ENCODE assay signal across 8 cellular contexts in genomic region chr3:172675371-172676193, GRCh38. TPM values are rescaled to one million over a fixed set of nuclear protein-coding genes. Genes with fewer than 3 reads are reported as not detected.
DNase-seq lines count a peak whose midpoint lies in the region; ATAC-seq, FAIRE-seq and TF ChIP-seq lines count a peak whose summit lies in the region.

No MANE protein-coding gene starts in this region.

- no peaks in the 10 kb centered on the region for H3K79me1 ChIP-seq in neuronal stem cell (ENCODE audit: low read depth, low read length)

- no peak overlapping the region for H2AK5ac ChIP-seq in neuronal stem cell (ENCODE audit: low read depth, low read length)

- H3K9ac ChIP-seq in HUES64 (ENCODE audit: low read depth, low read length) (no peak overlapping the region), endothelial cell of umbilical vein (replicated peaks; ENCODE audit: extremely low read depth, insufficient read depth, low read length) (peak overlapping the region; percentile 56), neuronal stem cell (ENCODE audit: low read depth, low read length, poor library complexity) (no peak overlapping the region)

- 49% methylated on average over 6 of the region's 7 CpGs for WGBS in HUES64
- WGBS in neuronal stem cell (ENCODE audit: extremely low coverage in 2 of 2, insufficient read length in 2 of 2, insufficient replicate concordance in 1 of 2), 2 donors: no CpG with 5 or more reads among the region's 7 CpGs

- H2BK12ac ChIP-seq in neuronal stem cell (ENCODE audit: low read length): no peak overlapping the region

- no peak overlapping the region for H4K91ac ChIP-seq in neuronal stem cell (ENCODE audit: low read depth, low read length, poor library complexity)

- H4K8ac ChIP-seq in neuronal stem cell (ENCODE audit: low read depth, low read length): no peak overlapping the region

- CTCF ChIA-PET in endothelial cell of umbilical vein (lab: Charles Lee): interaction anchor here (0.7 to 3.9 kb wide), 8 partner anchors 9 to 297 kb away, joined by 3 to 91 read pairs (median 8); partner anchors contain the start of genes ECT2 and NCEH1

- no peak overlapping the region for H2BK5ac ChIP-seq in neuronal stem cell (ENCODE audit: low read length)

- H3K27me3 ChIP-seq in HUES64 (ENCODE audit: insufficient read depth, low read length) (no peaks in the 10 kb centered on the region), endothelial cell of umbilical vein (ENCODE audit: control insufficient read depth in 2 of 2, insufficient read depth in 2 of 2, low read length in 2 of 2) (no peaks in the 10 kb centered on the region), neuronal stem cell (ENCODE audit: control insufficient read depth in 3 of 3, insufficient read depth in 3 of 3, low read depth in 1 of 3, low read length in 3 of 3) (no peaks in the 10 kb centered on the region)

- no peaks in the 10 kb centered on the region for H4K20me1 ChIP-seq in endothelial cell of umbilical vein (replicated peaks; ENCODE audit: control insufficient read depth, extremely low read depth, insufficient read depth, low read length)

- no peak overlapping the region for H3K4ac ChIP-seq in neuronal stem cell (ENCODE audit: low read length)

- H3K9me1 ChIP-seq in endothelial cell of umbilical vein (replicated peaks; ENCODE audit: control insufficient read depth, extremely low read depth, insufficient read depth, low read length): no peaks in the 10 kb centered on the region

- no peak for TF ChIP-seq POLR2A in endothelial cell of umbilical vein (IDR thresholded peaks at IDR 0.05; ENCODE audit: low read depth, low read length)

- H3K23ac ChIP-seq in neuronal stem cell (ENCODE audit: low read depth, low read length, poor library complexity): no peak overlapping the region

- peak; percentile 70 for FAIRE-seq in endothelial cell of umbilical vein (lab: Jason Lieb, UNC)

- H3K27ac ChIP-seq in HUES64 (ENCODE audit: low read depth, low read length) (peak overlapping the region; percentile 54; the same call in 1 of the 2 replicates), endothelial cell of umbilical vein (ENCODE audit: insufficient read depth, low read depth, low read length) (peak overlapping the region; percentile 81), neuronal stem cell (replicated peaks; ENCODE audit: low read length) (no peak overlapping the region)

- H3K9me3 ChIP-seq in HUES64 (ENCODE audit: insufficient read depth, low read depth, low read length) (no peaks in the 10 kb centered on the region), endothelial cell of umbilical vein (replicated peaks; ENCODE audit: control insufficient read depth, insufficient read depth, low read length) (no peaks in the 10 kb centered on the region), neuronal stem cell (replicated peaks in 1 of 2; ENCODE audit: control insufficient read depth in 2 of 2, insufficient read depth in 1 of 2, low read depth in 1 of 2, low read length in 2 of 2) (no peaks in the 10 kb centered on the region)

- peak; percentile 52 to 54 for TF ChIP-seq CTCF in endothelial cell of umbilical vein (IDR thresholded peaks at IDR 0.05; ENCODE audit: extremely low read depth in 1 of 2, insufficient read depth in 1 of 2, low read depth in 1 of 2, low read length in 2 of 2)

- intact Hi-C loops in endothelial cell of umbilical vein (cut with micrococcal nuclease): loop anchor here (10.0 kb wide), 1 partner anchor 369 kb away; no protein-coding TSS in a partner anchor

- dilution Hi-C loops in endothelial cell of umbilical vein (cut with MboI; ENCODE audit: extremely low pct_ligation_motif_present, low sequenced_read_pairs): no loop called here

- H3K4me1 ChIP-seq in HUES64 (ENCODE audit: insufficient read depth, low read length): peaks cover 38% of the 10 kb centered on the region
- H3K4me1 ChIP-seq in endothelial cell of umbilical vein (ENCODE audit: control insufficient read depth, extremely low read depth, insufficient read depth, low read length): peaks cover 34% of the 10 kb centered on the region
- H3K4me1 ChIP-seq in neuronal stem cell (ENCODE audit: control insufficient read depth in 2 of 2, insufficient read depth in 1 of 2, low read depth in 1 of 2, low read length in 2 of 2): peaks cover 6 to 16% of the 10 kb centered on the region in 2 donors

- no peak overlapping the region for H3K4me3 ChIP-seq in HUES64 (ENCODE audit: low read length)
- peak overlapping the region in 1 of 3 experiments; percentile 44 for H3K4me3 ChIP-seq in endothelial cell of umbilical vein (replicated peaks in 1 of 3; ENCODE audit: insufficient read depth in 1 of 3, low read depth in 1 of 3, low read length in 3 of 3)
- no peak overlapping the region for H3K4me3 ChIP-seq in neuronal stem cell (ENCODE audit: low read length in 2 of 2)

- no peak overlapping the region for H2BK15ac ChIP-seq in neuronal stem cell (ENCODE audit: low read length)

- peaks cover 35% of the 10 kb centered on the region for H3K79me2 ChIP-seq in endothelial cell of umbilical vein (ENCODE audit: control insufficient read depth, insufficient read depth, low read length)

- DNase-seq in EH (ENCODE audit: low read depth): peak; percentile 62
- peak; percentile 68 for DNase-seq in RKO (ENCODE audit: low spot score)
- DNase-seq in endothelial cell of umbilical vein (ENCODE audit: low read depth, low spot score): peak; percentile 80
- DNase-seq in neuronal stem cell (ENCODE audit: low spot score): peak; percentile 58
- DNase-seq in activated CD4-positive, CD25-positive, alpha-beta regulatory T cell (lab: John Stamatoyannopoulos, UW): no peak
- DNase-seq in HuH-7.5 (ENCODE audit: low spot score): no peak

- H3K36me3 ChIP-seq in HUES64 (ENCODE audit: insufficient read depth, low read length): no peaks in the 10 kb centered on the region
- no peaks in the 10 kb centered on the region for H3K36me3 ChIP-seq in endothelial cell of umbilical vein (ENCODE audit: control insufficient read depth in 2 of 2, extremely low read depth in 1 of 2, insufficient read depth in 2 of 2, low read length in 2 of 2)
- no peaks in the 10 kb centered on the region for H3K36me3 ChIP-seq in neuronal stem cell (replicated peaks in 1 of 2; ENCODE audit: control insufficient read depth in 2 of 2, insufficient read depth in 2 of 2, low read length in 2 of 2)

- H3K14ac ChIP-seq in neuronal stem cell (ENCODE audit: low read length): no peak overlapping the region

- H2BK120ac ChIP-seq in neuronal stem cell (ENCODE audit: low read depth, low read length): no peak overlapping the region

- TSS peak; percentile 94 for BruUV-seq in endothelial cell of umbilical vein (replicated peaks; lab: Mats Ljungman, UMichigan)

- no peak for ATAC-seq in GM19351 (IDR thresholded peaks at IDR 0.05; ENCODE audit: unreplicated experiment)

- H3K4me2 ChIP-seq in endothelial cell of umbilical vein (ENCODE audit: insufficient read depth, low read length) (peak overlapping the region; percentile 75), neuronal stem cell (ENCODE audit: insufficient read depth, low read length, poor library complexity, severe bottlenecking) (no peak overlapping the region)

- POLR2A ChIA-PET in endothelial cell of umbilical vein (lab: Charles Lee): no interaction called here

- H2AFZ ChIP-seq in endothelial cell of umbilical vein (ENCODE audit: low read depth, low read length): peak overlapping the region; percentile 2
- no peak overlapping the region for H2AFZ ChIP-seq in neuronal stem cell (ENCODE audit: low read length)

- no peak overlapping the region for H3K18ac ChIP-seq in neuronal stem cell (ENCODE audit: low read length)

TF ChIP-seq in endothelial cell of umbilical vein, 7 proteins besides CTCF, POLR2A, EP300 and RAD21:
- TF ChIP-seq JUN (IDR thresholded peaks at IDR 0.05; ENCODE audit: borderline replicate concordance, insufficient read depth, insufficient read length, low read depth): peak; percentile 68
- TF ChIP-seq FOS (IDR thresholded peaks at IDR 0.05; ENCODE audit: borderline replicate concordance, insufficient read depth, low read length): peak; percentile 44
- no peak for TF ChIP-seq MYC (IDR thresholded peaks at IDR 0.05; ENCODE audit: low read depth, low read length)
- TF ChIP-seq, protein P1, sequence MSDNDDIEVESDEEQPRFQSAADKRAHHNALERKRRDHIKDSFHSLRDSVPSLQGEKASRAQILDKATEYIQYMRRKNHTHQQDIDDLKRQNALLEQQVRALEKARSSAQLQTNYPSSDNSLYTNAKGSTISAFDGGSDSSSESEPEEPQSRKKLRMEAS (IDR thresholded peaks at IDR 0.05; ENCODE audit: insufficient read depth, insufficient read length): no peak

RNA-seq across cellular contexts. Expression of gene NCEH1, which starts 35.3 kb away (rescaled TPM):
- polyA plus RNA-seq in HUES64 (2013, experiment 1 of 2): 1.6 TPM
- polyA plus RNA-seq in HUES64 (2013, experiment 2 of 2): 2.1 TPM
- 20.3 and 20.5 TPM in 2 replicates for total RNA-seq in endothelial cell of umbilical vein
- polyA plus RNA-seq in endothelial cell of umbilical vein: 9.6 and 10.0 TPM in 2 replicates
- 9.1 and 11.1 TPM in 2 replicates for polyA plus RNA-seq in endothelial cell of umbilical vein (2011; cell fraction: cytosol; rRNA removed)
- 6.5 and 9.6 TPM in 2 replicates for polyA plus RNA-seq in endothelial cell of umbilical vein (2011; cell fraction: nucleus; rRNA removed)
- polyA plus RNA-seq in endothelial cell of umbilical vein (2012): 17.8 and 30.8 TPM in 2 replicates
- 17.8 and 22.3 TPM in 2 replicates for polyA minus RNA-seq in endothelial cell of umbilical vein
- 27.7 TPM for polyA minus RNA-seq in endothelial cell of umbilical vein (2011; cell fraction: cytosol; rRNA and poly(A)+ RNA removed)
- 9.4 and 14.1 TPM in 2 replicates for polyA minus RNA-seq in endothelial cell of umbilical vein (2011; cell fraction: nucleus; rRNA and poly(A)+ RNA removed)
- 2.0 TPM for polyA plus RNA-seq in neuronal stem cell (2013, experiment 1 of 2)
- polyA plus RNA-seq in neuronal stem cell (2013, experiment 2 of 2): 2.0 TPM

Comparison
In these comparisons a context has a peak if more than half of its experiments do, and no peak if none do; other contexts are left out.
1. DNase-seq: peak in EH (single experiment), RKO (single experiment), endothelial cell of umbilical vein (single experiment) and neuronal stem cell (single experiment); none in activated CD4-positive, CD25-positive, alpha-beta regulatory T cell (0 of 4) and HuH-7.5 (single experiment).